In the genomic region with DNA sequence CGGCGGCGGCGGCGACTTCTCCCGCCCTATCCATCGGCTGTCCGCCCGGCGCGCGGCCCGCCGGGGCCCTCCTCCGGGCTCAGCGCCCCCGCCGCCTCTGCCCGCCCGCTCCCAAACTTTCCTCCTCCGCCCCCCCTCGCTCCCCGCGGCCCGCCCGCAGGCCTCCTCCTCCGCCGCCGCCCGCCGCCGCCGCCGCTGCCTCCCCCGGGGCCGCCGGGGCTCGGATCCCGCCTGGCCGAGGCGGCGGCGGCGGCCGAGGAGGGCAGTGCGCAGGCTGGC, we compare ENCODE assay signal across 7 cellular contexts. TPM values are rescaled to one million over a fixed set of nuclear protein-coding genes. Genes with fewer than 3 reads are reported as not detected.
DNase-seq lines count a peak whose midpoint lies in the region; ATAC-seq and TF ChIP-seq lines count a peak whose summit lies in the region.

No MANE protein-coding gene starts in this region.

- 0 out of 2 replicates have a peak, but pooled peaks cover 3% of the 10 kb centered on the region for H3F3A ChIP-seq in GM23338 (replicated peaks; ENCODE audit: low read depth)

- H3K27ac ChIP-seq in GM23338 (ENCODE audit: low read depth) (no peak overlapping the region), Peyer's patch (peak overlapping the region; percentile 77 to 95 (median 85)), testis (peak overlapping the region in 1 of 2 donors; percentile 89)

- H3K4me2 ChIP-seq in GM23338, result peak overlapping the region; percentile 68; the same call in 1 of the 2 replicates

- peaks cover 12% of the 10 kb centered on the region for H3K36me3 Mint-ChIP-seq in GM23338 (ENCODE audit: low read depth)

- peaks cover 33% of the 10 kb centered on the region for H3K79me2 ChIP-seq in GM23338 (replicated peaks; ENCODE audit: insufficient read depth)

- H3K4me1 Mint-ChIP-seq in GM23338, result peaks cover 41% of the 10 kb centered on the region

- ATAC-seq in GM23338 (no peak), HG02571 (IDR thresholded peaks at IDR 0.05; ENCODE audit: unreplicated experiment) (no peak)

- H3K9me3 Mint-ChIP-seq in GM23338, result no peaks in the 10 kb centered on the region

- intact Hi-C loops in testis (cut with DNase I; ENCODE audit: low total_unique reads), result no loop called here

- H2AFZ ChIP-seq in GM23338, result no peak overlapping the region

- no peaks in the 10 kb centered on the region for H3K9me3 ChIP-seq in Peyer's patch
- H3K9me3 ChIP-seq in testis, result no peaks in the 10 kb centered on the region

- TF ChIP-seq POLR2A in Peyer's patch (IDR thresholded peaks at IDR 0.05), result no peak
- TF ChIP-seq POLR2A in testis (IDR thresholded peaks at IDR 0.05), result no peak

- TF ChIP-seq CTCF in GM23338 (conservative IDR thresholded peaks at IDR 0.05; ENCODE audit: low read depth in 2 of 2) (no peak), Peyer's patch (IDR thresholded peaks at IDR 0.05) (no peak), foreskin fibroblast (IDR thresholded peaks at IDR 0.05; ENCODE audit: low read depth, low read length) (no peak), testis (IDR thresholded peaks at IDR 0.05) (no peak)

- no peak overlapping the region for H3K4me3 Mint-ChIP-seq in GM23338

- 0% methylated on average over 5 of the region's 46 CpGs; no CpG with 5 or more reads in 1 of the 2 donors for WGBS in testis, 2 donors

- H3K36me3 ChIP-seq in GM23338 (ENCODE audit: insufficient read depth) (no peaks in the 10 kb centered on the region), Peyer's patch (no peaks in the 10 kb centered on the region), testis (ENCODE audit: low read depth, missing control alignments) (no peaks in the 10 kb centered on the region)

- no peak for DNase-seq in GM23338 (ENCODE audit: low spot score)
- no peak for DNase-seq in Peyer's patch
- no peak for DNase-seq in foreskin fibroblast
- no peak for DNase-seq in testis
- DNase-seq in NCI-H1436 (lab: John Stamatoyannopoulos, UW), result no peak
- DNase-seq in stimulated activated CD4-positive, alpha-beta T cell treated with anti-CD3 and anti-CD28 coated beads, Interleukin-2, amount 100 ng/mL, for 24 hours, result no peak

- peak overlapping the region; percentile 54 for H3K4me3 ChIP-seq in GM23338
- peak overlapping the region; percentile 52 to 84 (median 72) for H3K4me3 ChIP-seq in Peyer's patch
- H3K4me3 ChIP-seq in foreskin fibroblast (ENCODE audit: low read depth in 1 of 2, low read length in 2 of 2), result peak overlapping the region; percentile 54 to 69
- peak overlapping the region; percentile 66 to 75 for H3K4me3 ChIP-seq in testis

- H3K4me1 ChIP-seq in GM23338 (ENCODE audit: insufficient read depth) (peaks cover 44% of the 10 kb centered on the region), Peyer's patch (no peaks in the 10 kb centered on the region), testis (peaks cover 8% of the 10 kb centered on the region)

- H3K9me2 ChIP-seq in GM23338 (ENCODE audit: insufficient read depth), result no peaks in the 10 kb centered on the region

- H3K27ac Mint-ChIP-seq in GM23338, result no peak overlapping the region

- H3K27me3 ChIP-seq in GM23338 (ENCODE audit: insufficient read depth) (peaks cover 8% of the 10 kb centered on the region; the same call in 1 of the 2 replicates), Peyer's patch (no peaks in the 10 kb centered on the region), testis (no peaks in the 10 kb centered on the region)

- H3K27me3 Mint-ChIP-seq in GM23338 (ENCODE audit: insufficient read depth, low read depth, poor library complexity), result peaks cover 13% of the 10 kb centered on the region

- H4K20me1 ChIP-seq in GM23338 (replicated peaks; ENCODE audit: insufficient read depth), result no peaks in the 10 kb centered on the region

TF ChIP-seq in GM23338, 12 proteins besides CTCF, POLR2A, EP300 and RAD21:
- no peak for TF ChIP-seq ZNF114 (CRISPR knock-in tag; IDR thresholded peaks at IDR 0.05)
- TF ChIP-seq CREB1 (CRISPR knock-in tag; IDR thresholded peaks at IDR 0.05; ENCODE audit: low read depth), result no peak

RNA-seq across cellular contexts. Expression of gene PBX3, which starts 0.5 kb away (rescaled TPM):
- total RNA-seq in GM23338 (2014; rRNA removed; shearing (Covaris generic)), result 50.5 and 83.1 TPM in 2 replicates
- polyA plus RNA-seq in GM23338 (2016; fragmentation: Nextera tagmentation; extraction: Ambion mirVana) (24.5 and 28.9 TPM in 2 replicates), testis (ENCODE audit: insufficient read depth, low read depth, low replicate concordance) (21.0 TPM)
- total RNA-seq in Peyer's patch (10 to 100 TPM in 3 of 4 donors, 1 to 10 TPM in 1; 7.7 to 83.3 (median 12.1) TPM), testis (10 to 100 TPM; 48.0 to 56.1 TPM)

RNA-seq across cellular contexts. Expression of gene MAPKAP1, which starts 39.7 kb away (rescaled TPM):
- total RNA-seq in GM23338 (2014; rRNA removed; shearing (Covaris generic)), result 95.4 and 98.5 TPM in 2 replicates
- 57.5 and 68.4 TPM in 2 replicates for polyA plus RNA-seq in GM23338 (2016; fragmentation: Nextera tagmentation; extraction: Ambion mirVana)
- total RNA-seq in Peyer's patch, result 10 to 100 TPM; 59.0 to 98.2 (median 70.9) TPM
- 100 to 1,000 TPM; 112 to 115 TPM for total RNA-seq in testis
- 135 TPM for polyA plus RNA-seq in testis (ENCODE audit: insufficient read depth, low read depth, low replicate concordance)
